ENCODE assay signal across 8 cellular contexts in genomic region chr3:148991219-148992026, GRCh38. TPM values are rescaled to one million over a fixed set of nuclear protein-coding genes. Genes with fewer than 3 reads are reported as not detected.
A peak's percentile ranks its signal among the peaks of the same experiment; 100 is the strongest.
DNase-seq lines count a peak whose midpoint lies in the region; ATAC-seq and TF ChIP-seq lines count a peak whose summit lies in the region.

GYG1 (plus strand) TSS chr3:148991540; CDS start chr3:148991641, 101 bp downstream.

- H3K79me1 ChIP-seq in H9 (ENCODE audit: insufficient read depth, low read depth, low read length, poor library complexity, severe bottlenecking): no peaks in the 10 kb centered on the region

- no peak within 1 kb of the TSS for H3K56ac ChIP-seq in H9 (ENCODE audit: insufficient read length, low read depth, low read length)

- H2BK120ac ChIP-seq in H9 (ENCODE audit: low read depth, low read length, poor library complexity, severe bottlenecking): no peak within 1 kb of the TSS

- H3K4me3 ChIP-seq in GM06990 (replicated peaks; ENCODE audit: low read depth, low read length): peak within 1 kb of the TSS; percentile 87
- H3K4me3 ChIP-seq in MG63: peak within 1 kb of the TSS; percentile 78
- peak within 1 kb of the TSS; percentile 84 for H3K4me3 ChIP-seq in adipocyte (ENCODE audit: low read length)
- peak within 1 kb of the TSS; percentile 70 to 98 (median 92) for H3K4me3 ChIP-seq in heart left ventricle
- peak within 1 kb of the TSS; percentile 66 to 93 (median 92) for H3K4me3 ChIP-seq in upper lobe of left lung

- H2AFZ ChIP-seq in H9 (ENCODE audit: low read length): peak within 1 kb of the TSS; percentile 24

- no peak within 1 kb of the TSS for H3K9ac ChIP-seq in H9 (ENCODE audit: extremely low read depth, insufficient read length, low read length)
- peak within 1 kb of the TSS; percentile 89 for H3K9ac ChIP-seq in adipocyte (ENCODE audit: low read length)

- H4K8ac ChIP-seq in H9 (replicated peaks; ENCODE audit: insufficient read length, low read depth, low read length): no peak within 1 kb of the TSS

- H3K4me3 Mint-ChIP-seq in H9: peak within 1 kb of the TSS; percentile 70 to 78

- intact Hi-C loops in heart left ventricle (cut with DNase I) (loop anchor here in 5 of 10 donors (1.0 to 10.0 kb wide), 5 partner anchors 16 to 96 kb away; partner anchors contain the start of gene HLTF (in 3 of the 5)), posterior cingulate gyrus (cut with DNase I) (loop anchor here (5.0 kb wide), 1 partner anchor 96 kb away; the partner anchor contains the start of gene HLTF)

- H3K14ac ChIP-seq in H9 (ENCODE audit: insufficient read depth, low read length): peak within 1 kb of the TSS; percentile 34

- no CpG with 5 or more reads among the region's 91 CpGs for WGBS in H9 (ENCODE audit: extremely low coverage, insufficient read length, low lambda C conversion rate)
- WGBS in heart left ventricle, 4 donors: 0% methylated on average over 39 to 91 of the region's 91 CpGs
- WGBS in upper lobe of left lung, 2 donors: 0% methylated on average over 32 to 71 of the region's 91 CpGs

- TF ChIP-seq CTCF in GM06990 (IDR thresholded peaks at IDR 0.05; ENCODE audit: insufficient read depth, low read length, poor library complexity, severe bottlenecking) (peak; percentile 57), H9 (conservative IDR thresholded peaks at IDR 0.05) (peak; percentile 49), heart left ventricle (IDR thresholded peaks at IDR 0.05) (peak in 10 of 12 donors; percentile 11 to 61 (median 40)), upper lobe of left lung (IDR thresholded peaks at IDR 0.05) (peak in 5 of 6 experiments; percentile 11 to 58 (median 45))

- H3K4me1 ChIP-seq in H9 (ENCODE audit: insufficient read depth, low read length) (peaks cover 3% of the 10 kb centered on the region), adipocyte (ENCODE audit: control insufficient read depth, insufficient read depth, low read length) (peaks cover 22% of the 10 kb centered on the region), heart left ventricle (peaks cover 0 to 30% (median 17%) of the 10 kb centered on the region in 12 donors), upper lobe of left lung (peaks cover 13 to 16% (median 13%) of the 10 kb centered on the region in 4 donors)

- no peaks in the 10 kb centered on the region for H4K20me1 ChIP-seq in H9 (ENCODE audit: control insufficient read depth, insufficient read depth, insufficient read length)

- H3K27ac Mint-ChIP-seq in H9: no peak within 1 kb of the TSS; a peak in 1 of 7 replicates

- peak in 1 of 2 donors; percentile 81 for TF ChIP-seq POLR2A in heart left ventricle (IDR thresholded peaks at IDR 0.05)
- TF ChIP-seq POLR2A in upper lobe of left lung (IDR thresholded peaks at IDR 0.05): peak in 3 of 4 donors; percentile 78 to 92 (median 85)

- H3K27me3 ChIP-seq in GM06990 (replicated peaks; ENCODE audit: control insufficient read depth, insufficient read depth, low read length) (no peaks in the 10 kb centered on the region), H9 (ENCODE audit: insufficient read depth, low read length) (no peaks in the 10 kb centered on the region; the same call in 1 of the 2 replicates), MG63 (no peaks in the 10 kb centered on the region), adipocyte (replicated peaks; ENCODE audit: control insufficient read depth, insufficient read depth, low read length) (no peaks in the 10 kb centered on the region), heart left ventricle (no peaks in the 10 kb centered on the region), upper lobe of left lung (no peaks in the 10 kb centered on the region)

- H3K36me3 ChIP-seq in GM06990 (ENCODE audit: control insufficient read depth, insufficient read depth, low read length) (peaks cover 4% of the 10 kb centered on the region), MG63 (peaks cover 26% of the 10 kb centered on the region), adipocyte (ENCODE audit: control insufficient read depth, insufficient read depth, low read length, severe bottlenecking) (peaks cover 24% of the 10 kb centered on the region), heart left ventricle (peaks cover 0 to 27% (median 25%) of the 10 kb centered on the region in 9 donors), upper lobe of left lung (peaks cover 3 to 24% (median 14%) of the 10 kb centered on the region in 4 donors)

- TF ChIP-seq EP300 in upper lobe of left lung (IDR thresholded peaks at IDR 0.05): peak in 1 of 4 donors; percentile 15

- H3K4me2 ChIP-seq in H9 (ENCODE audit: insufficient read depth, insufficient read length, low read length): peak within 1 kb of the TSS; percentile 41

- H2BK5ac ChIP-seq in H9 (ENCODE audit: insufficient read length, low read length): no peak within 1 kb of the TSS

- H2BK12ac ChIP-seq in H9 (ENCODE audit: insufficient read length, low read depth, low read length): no peak within 1 kb of the TSS

- no peak within 1 kb of the TSS for H3K4ac ChIP-seq in H9 (ENCODE audit: low read depth, low read length)

- H3K36me3 Mint-ChIP-seq in H9 (ENCODE audit: insufficient read depth in 1 of 3, low read depth in 3 of 3): peaks cover 2 to 15% (median 14%) of the 10 kb centered on the region in 3 experiments; a peak in 4 of 7 replicates

- H2AK5ac ChIP-seq in H9 (ENCODE audit: insufficient read length, low read length): no peak within 1 kb of the TSS

- H2BK15ac ChIP-seq in H9 (ENCODE audit: low read depth, low read length): no peak within 1 kb of the TSS

- H3K18ac ChIP-seq in H9 (ENCODE audit: insufficient read length, low read depth, low read length): peak within 1 kb of the TSS; percentile 56

- no peak within 1 kb of the TSS for H4K91ac ChIP-seq in H9 (ENCODE audit: insufficient read length, low read depth, low read length)

- H4K5ac ChIP-seq in H9 (ENCODE audit: insufficient read length, low read depth, low read length): no peak within 1 kb of the TSS

- H3K27ac ChIP-seq in H9 (ENCODE audit: insufficient read length, low read depth, low read length): no peak within 1 kb of the TSS
- peak within 1 kb of the TSS; percentile 85 to 99 (median 97) for H3K27ac ChIP-seq in heart left ventricle
- peak within 1 kb of the TSS; percentile 95 to 99 (median 96) for H3K27ac ChIP-seq in upper lobe of left lung

- H3T11ph ChIP-seq in H9 (ENCODE audit: low read length): no peak within 1 kb of the TSS

- peaks cover 18% of the 10 kb centered on the region for H3K27me3 Mint-ChIP-seq in H9 (ENCODE audit: low read depth)

- DNase-seq in GM06990 (ENCODE audit: extremely low read depth, insufficient read length) (peak; percentile 91), H9 (peak; percentile 85), MG63 (peak; percentile 89), T follicular helper cell (ENCODE audit: low read depth) (peak; percentile 69), adipocyte (ENCODE audit: low read depth) (peak; percentile 92), heart left ventricle (peak; percentile 82 to 92 (median 87)), posterior cingulate gyrus (peak; percentile 58 to 96 (median 75)), upper lobe of left lung (peak; percentile 85 to 97)

- no peaks in the 10 kb centered on the region for H3K9me3 Mint-ChIP-seq in H9

- ATAC-seq in heart left ventricle: peak; percentile 85 to 95 (median 94)
- ATAC-seq in upper lobe of left lung (ENCODE audit: low FRiP score in 2 of 2): peak; percentile 91 to 96

- H3K23me2 ChIP-seq in H9 (ENCODE audit: insufficient read length, low read depth, low read length, poor library complexity, severe bottlenecking): peaks cover 4% of the 10 kb centered on the region

- no peaks in the 10 kb centered on the region for H3K9me3 ChIP-seq in H9 (ENCODE audit: control insufficient read depth, low read depth, low read length)
- no peaks in the 10 kb centered on the region for H3K9me3 ChIP-seq in MG63
- H3K9me3 ChIP-seq in adipocyte (ENCODE audit: control insufficient read depth, low read length): no peaks in the 10 kb centered on the region
- no peaks in the 10 kb centered on the region for H3K9me3 ChIP-seq in heart left ventricle
- H3K9me3 ChIP-seq in upper lobe of left lung: no peaks in the 10 kb centered on the region

- peaks cover 2% of the 10 kb centered on the region; the same call in 1 of the 2 replicates for H3K79me2 ChIP-seq in H9 (ENCODE audit: insufficient read depth, low read length)

- H3K23ac ChIP-seq in H9 (ENCODE audit: insufficient read length, low read depth, low read length): no peak within 1 kb of the TSS

- H2BK20ac ChIP-seq in H9 (ENCODE audit: low read depth, low read length, poor library complexity, severe bottlenecking): no peak within 1 kb of the TSS

- peaks cover 19 to 24% of the 10 kb centered on the region in 2 experiments for H3K4me1 Mint-ChIP-seq in H9

RNA-seq across cellular contexts. Expression of gene GYG1, which starts in this region (rescaled TPM):
- total RNA-seq in H9 (2021): 31.5 and 32.0 TPM in 2 replicates
- 76.3 and 96.1 TPM in 2 replicates for total RNA-seq in MG63 (2014; rRNA removed; shearing (Covaris generic); ENCODE audit: low replicate concordance)
- total RNA-seq in heart left ventricle: 100 to 1,000 TPM in 7 of 9 donors, 10 to 100 TPM in 2; 78.2 to 190 (median 144) TPM
- polyA plus RNA-seq in heart left ventricle: 100 to 1,000 TPM; 112 to 313 TPM
- total RNA-seq in upper lobe of left lung: 10 to 100 TPM; 10.5 to 48.6 (median 31.5) TPM
